15 cellular contexts compared by ENCODE assay signal in the genomic region with DNA sequence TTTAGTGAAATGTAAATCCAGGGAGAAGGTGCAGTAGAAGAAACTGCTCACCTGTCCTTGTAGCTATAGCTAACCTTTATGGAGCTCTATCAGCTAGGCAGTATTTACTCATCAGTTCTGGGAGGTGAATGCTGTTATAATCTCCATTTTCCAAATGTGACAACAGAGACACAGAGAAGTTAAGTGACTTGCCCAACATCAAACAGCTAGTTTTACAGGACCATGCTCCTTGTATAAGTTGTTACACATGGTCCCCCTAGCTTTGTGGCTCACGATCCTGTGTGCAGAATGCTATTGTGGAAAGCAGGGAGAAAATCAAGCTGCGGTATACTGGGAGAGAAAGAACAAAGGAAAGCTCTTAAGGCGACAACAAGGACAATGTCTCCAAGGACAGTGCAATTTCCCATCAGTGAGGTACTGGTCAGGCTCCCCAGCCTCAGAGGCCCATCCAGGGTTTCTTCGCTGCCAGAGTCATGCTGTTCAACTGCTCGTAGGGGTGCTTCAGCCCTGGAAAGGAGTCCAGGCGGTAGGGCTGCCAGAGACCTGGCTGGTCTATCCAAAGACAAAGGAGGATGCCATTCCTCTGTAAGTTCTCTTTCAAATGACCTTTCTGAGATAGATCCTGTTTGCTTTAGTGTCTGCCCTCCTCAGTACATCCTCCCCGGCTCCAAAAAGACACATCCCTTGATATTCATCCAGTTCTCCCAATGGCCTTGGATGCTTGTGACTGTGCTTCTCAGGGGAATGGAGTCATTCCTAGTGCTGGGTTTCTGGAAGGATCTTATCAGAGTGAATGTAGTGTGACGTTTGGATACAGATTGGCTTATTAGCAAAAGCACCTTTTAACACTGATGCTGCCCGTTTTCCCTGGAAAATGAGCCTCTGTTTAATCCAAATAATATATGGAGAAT.
DNase-seq lines count a peak whose midpoint lies in the region; ATAC-seq and TF ChIP-seq lines count a peak whose summit lies in the region.
"Had no signal": no experiment of that assay in that cellular context is flagged by ENCODE, and none has a peak within 500 bp of the region (broad histone marks: within the 10 kb centered on the region; RNA-seq: fewer than 3 reads in every experiment).

No MANE protein-coding gene starts in this region.

- peaks cover 19% of the 10 kb centered on the region for H3K4me1 Mint-ChIP-seq in nephron

- no peaks in the 10 kb centered on the region for H3K27me3 Mint-ChIP-seq in nephron (ENCODE audit: low read depth)
- H3K27me3 Mint-ChIP-seq: stimulated activated naive B cell treated with anti-CD40 and anti-IgM and Interleukin-4, amounts not matched to agents 10 μg/mL and 1 μg/mL and 100 μg/mL, for 72 hours had no signal

- ATAC-seq in Right ventricle myocardium superior (ENCODE audit: poor library complexity), result peak; percentile 9
- ATAC-seq: gastrocnemius medialis; stimulated activated naive B cell treated with anti-CD40 and anti-IgM and Interleukin-4, amounts not matched to agents 10 μg/mL and 1 μg/mL and 100 μg/mL, for 72 hours had no signal

- H3K36me3 Mint-ChIP-seq in nephron (ENCODE audit: low read depth), result no peaks in the 10 kb centered on the region

- peak overlapping the region; percentile 88 for H3K27ac ChIP-seq in brain microvascular endothelial cell
- H3K27ac ChIP-seq: cardiac muscle cell, gastrocnemius medialis had no signal

- no peaks in the 10 kb centered on the region for H3K36me3 ChIP-seq in brain microvascular endothelial cell (replicated peaks)
- H3K36me3 ChIP-seq: cardiac muscle cell, gastrocnemius medialis had no signal

- TF ChIP-seq CTCF in brain microvascular endothelial cell (IDR thresholded peaks at IDR 0.05; ENCODE audit: low read depth, low read length, missing control alignments) (no peak), nephron (IDR thresholded peaks at IDR 0.05; ENCODE audit: unreplicated experiment in 3 of 3) (no peak), GM10266 (IDR thresholded peaks at IDR 0.05; ENCODE audit: control insufficient read depth, insufficient read depth, low read depth, missing control alignments) (no peak)

- H3K27ac Mint-ChIP-seq in nephron, result peak overlapping the region; percentile 88 to 96 (median 95)
- H3K27ac Mint-ChIP-seq: stimulated activated naive B cell treated with anti-CD40 and anti-IgM and Interleukin-4, amounts not matched to agents 10 μg/mL and 1 μg/mL and 100 μg/mL, for 72 hours had no signal

- no peaks in the 10 kb centered on the region for H3K9me3 Mint-ChIP-seq in nephron

- in situ Hi-C loops in brain microvascular endothelial cell (cut with HindIII; ENCODE audit: low pct_ligation_motif_present, low sequenced_read_pairs), result loop anchor here (25.0 kb wide), 1 partner anchor 126 kb away; a partner anchor contains a TSS

- H3K4me3 Mint-ChIP-seq in nephron, result no peak overlapping the region
- H3K4me3 Mint-ChIP-seq: stimulated activated naive B cell treated with anti-CD40 and anti-IgM and Interleukin-4, amounts not matched to agents 10 μg/mL and 1 μg/mL and 100 μg/mL, for 72 hours had no signal

- H3K27me3 ChIP-seq in brain microvascular endothelial cell (replicated peaks), result no peaks in the 10 kb centered on the region
- H3K27me3 ChIP-seq: cardiac muscle cell, gastrocnemius medialis had no signal

- DNase-seq in Right ventricle myocardium superior (no peak), cardiac septum (ENCODE audit: low spot score) (no peak), brain microvascular endothelial cell (no peak), EL (no peak), GM10266 (ENCODE audit: extremely low spot score) (no peak), mesenteric fat pad (ENCODE audit: low spot score) (no peak)
- DNase-seq in activated T-cell treated with anti-CD3 and anti-CD28 coated beads, Interleukin-2, amount 50 U/mL, for 48 hours, result no peak
- DNase-seq: activated CD8-positive, alpha-beta memory T cell treated with anti-CD3 and anti-CD28 coated beads for 24 hours; gastrocnemius medialis; Karpas-422; NCI-H146; NCI-H510A treated with DMSO at 0.1 percent for 48 hours; stimulated activated naive B cell treated with anti-CD40 and anti-IgM and Interleukin-4, amounts not matched to agents 10 μg/mL and 1 μg/mL and 100 μg/mL, for 72 hours had no signal

- intact Hi-C loops in Right ventricle myocardium superior (cut with DNase I), result no loop called here
- intact Hi-C loops in cardiac septum (cut with DNase I), result no loop called here

- H3K4me3 ChIP-seq in brain microvascular endothelial cell (ENCODE audit: low read depth, low read length), result no peak overlapping the region
- H3K4me3 ChIP-seq: cardiac muscle cell, gastrocnemius medialis had no signal
